Comparison of ENCODE assay signal across 31 cellular contexts in the genomic region with DNA sequence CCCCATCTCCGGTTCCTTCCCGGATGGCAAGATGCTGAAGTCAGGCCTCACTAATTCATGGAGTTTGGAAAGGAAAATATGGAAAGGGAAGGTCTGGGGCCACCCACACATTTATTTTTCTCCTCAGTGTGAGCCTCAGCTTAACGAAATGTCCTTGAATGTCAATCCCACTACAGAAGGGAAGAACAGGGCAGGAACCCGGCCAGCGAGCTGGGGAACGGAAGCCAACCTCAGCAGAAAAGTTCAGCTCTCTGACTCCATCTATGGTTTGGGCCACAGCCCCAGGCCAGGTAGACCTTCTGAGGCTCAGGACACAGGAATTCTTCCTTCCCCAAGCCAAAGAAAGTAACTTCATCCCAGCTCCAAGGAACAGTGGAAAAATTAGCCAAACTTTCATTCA. TPM values are rescaled to one million over a fixed set of nuclear protein-coding genes. Genes with fewer than 3 reads are reported as not detected.
DNase-seq lines count a peak whose midpoint lies in the region; ATAC-seq, FAIRE-seq and TF ChIP-seq lines count a peak whose summit lies in the region.
"Had no signal": no experiment of that assay in that cellular context is flagged by ENCODE, and none has a peak within 500 bp of the region (broad histone marks: within the 10 kb centered on the region; RNA-seq: fewer than 3 reads in every experiment).

No MANE protein-coding gene starts in this region.

- CTCF ChIA-PET in A549 (lab: Yijun Ruan, JAX), result interaction anchor here (0.7 to 14.1 kb wide), 12 partner anchors 10 to 167 kb away, joined by 3 to 490 read pairs (median 4); partner anchors contain the start of gene POP4

- H3K27me3 Mint-ChIP-seq in activated CD4-positive, alpha-beta T cell treated with anti-CD3 and anti-CD28 coated beads, Interleukin-2, amount 10 ng/mL, durations not matched to agents 24 days and 14 days, result no peaks in the 10 kb centered on the region
- no peaks in the 10 kb centered on the region for H3K27me3 Mint-ChIP-seq in activated naive CD8-positive, alpha-beta T cell treated with anti-CD3 and anti-CD28 coated beads, Interleukin-2, amount 50 U/mL, for 24 hours
- H3K27me3 Mint-ChIP-seq in osteocyte (ENCODE audit: unreplicated experiment), result no peaks in the 10 kb centered on the region
- H3K27me3 Mint-ChIP-seq: CD8-positive, alpha-beta memory T cell; natural killer cell treated with Interleukin-12 subunit alpha and Interleukin-12 subunit beta and Interleukin-15 and Interleukin-18, amount 100 ng/mL, for 72 hours; type B pancreatic cell had no signal

- H3K4ac ChIP-seq in neuronal stem cell (ENCODE audit: low read length), result no peak overlapping the region

- no peak for TF ChIP-seq POLR2A in A549 (IDR thresholded peaks at IDR 0.05; ENCODE audit: low read length)

- no peak for TF ChIP-seq RAD21 in A549 (conservative IDR thresholded peaks at IDR 0.05 in 1 of 2, IDR thresholded peaks at IDR 0.05 in 1 of 2)

- peak; percentile 18 for FAIRE-seq in A549 (lab: Jason Lieb, UNC)
- FAIRE-seq: bronchial epithelial cell, pancreas, RCC 7860 had no signal

- no peak overlapping the region for H3K27ac ChIP-seq in A549
- no peak overlapping the region for H3K27ac ChIP-seq in neuronal stem cell (replicated peaks; ENCODE audit: low read length)
- H3K27ac ChIP-seq: esophagus muscularis mucosa, left lung, pancreas, SJSA1 had no signal

- TF ChIP-seq CTCF in A549 (IDR thresholded peaks at IDR 0.05), result no peak
- no peak for TF ChIP-seq CTCF in osteocyte (IDR thresholded peaks at IDR 0.05)

- no peak overlapping the region for H4K91ac ChIP-seq in neuronal stem cell (ENCODE audit: low read depth, low read length, poor library complexity)

- H3K4me3 ChIP-seq in A549, result no peak overlapping the region
- no peak overlapping the region for H3K4me3 ChIP-seq in neuronal stem cell (ENCODE audit: low read length in 2 of 2)
- H3K4me3 ChIP-seq: coronary artery, esophagus muscularis mucosa, left lung, pancreas, SJSA1 had no signal

- H3K4me1 Mint-ChIP-seq in activated CD4-positive, alpha-beta T cell treated with anti-CD3 and anti-CD28 coated beads, Interleukin-2, amount 10 ng/mL, durations not matched to agents 24 days and 14 days, result peaks cover 62% of the 10 kb centered on the region
- H3K4me1 Mint-ChIP-seq in activated naive CD8-positive, alpha-beta T cell treated with anti-CD3 and anti-CD28 coated beads, Interleukin-2, amount 50 U/mL, for 24 hours, result peaks cover 78% of the 10 kb centered on the region
- H3K4me1 Mint-ChIP-seq in osteocyte (ENCODE audit: unreplicated experiment), result peaks cover 6% of the 10 kb centered on the region

- peaks cover 2% of the 10 kb centered on the region for H3K79me1 ChIP-seq in neuronal stem cell (ENCODE audit: low read depth, low read length)

- H3K36me3 ChIP-seq in neuronal stem cell (replicated peaks in 1 of 2; ENCODE audit: control insufficient read depth in 2 of 2, insufficient read depth in 2 of 2, low read length in 2 of 2), result peaks cover 17 to 50% of the 10 kb centered on the region in 2 donors

- 90% methylated on average over 6 of the region's 6 CpGs for WGBS in A549 (ENCODE audit: missing lambda C conversion rate)
- no CpG with 5 or more reads among the region's 6 CpGs for WGBS in neuronal stem cell (ENCODE audit: extremely low coverage in 2 of 2, insufficient read length in 2 of 2, insufficient replicate concordance in 1 of 2), 2 donors

- DNase-seq in activated CD4-positive, alpha-beta T cell treated with anti-CD3 and anti-CD28 coated beads, Interleukin-2, amount 10 ng/mL, durations not matched to agents 24 days and 14 days, result no peak
- no peak for DNase-seq in activated CD4-positive, alpha-beta T cell treated with anti-CD3 and anti-CD28 coated beads, Interleukin-2, amount 50 U/mL, for 1 hour
- DNase-seq in A549 (ENCODE audit: low read depth in 1 of 2, low spot score in 1 of 2), result no peak
- DNase-seq in activated naive CD8-positive, alpha-beta T cell treated with anti-CD3 and anti-CD28 coated beads, Interleukin-2, amount 50 U/mL, for 24 hours, result no peak
- DNase-seq in neuronal stem cell (ENCODE audit: low spot score), result no peak
- DNase-seq in osteocyte (ENCODE audit: extremely low spot score, unreplicated experiment), result no peak
- DNase-seq in activated effector memory CD4-positive, alpha-beta T cell treated with anti-CD3 and anti-CD28 coated beads, Interleukin-2, amount 50 U/mL, for 16 hours, result no peak
- DNase-seq: 8988T; activated T-cell treated with anti-CD3 and anti-CD28 coated beads for 4 hours; amniotic stem cell; CD8-positive, alpha-beta memory T cell; endodermal cell; foreskin melanocyte; immature natural killer cell; IMR-90; NCI-H1092; NCI-H2029; NCI-H2227 treated with DMSO at 0.1 percent for 48 hours; NCI-H69; pancreas; right cardiac atrium; stimulated activated CD4-positive, alpha-beta T cell treated with anti-CD3 and anti-CD28 coated beads, Interleukin-12 subunit alpha, Interleukin-12 subunit beta, amount 100 ng/mL, for 4 hours had no signal

- H2BK120ac ChIP-seq in neuronal stem cell (ENCODE audit: low read depth, low read length), result no peak overlapping the region

- intact Hi-C loops in activated CD4-positive, alpha-beta T cell treated with anti-CD3 and anti-CD28 coated beads, Interleukin-2, amount 10 ng/mL, durations not matched to agents 24 days and 14 days (cut with micrococcal nuclease), result no loop called here

- H3K9me3 ChIP-seq in A549 (no peaks in the 10 kb centered on the region), neuronal stem cell (replicated peaks in 1 of 2; ENCODE audit: control insufficient read depth in 2 of 2, insufficient read depth in 1 of 2, low read depth in 1 of 2, low read length in 2 of 2) (no peaks in the 10 kb centered on the region)
- H3K9me3 ChIP-seq: esophagus muscularis mucosa, left lung, pancreas, SJSA1 had no signal

- no peak overlapping the region for H3K4me3 Mint-ChIP-seq in activated CD4-positive, alpha-beta T cell treated with anti-CD3 and anti-CD28 coated beads, Interleukin-2, amount 10 ng/mL, durations not matched to agents 24 days and 14 days
- no peak overlapping the region for H3K4me3 Mint-ChIP-seq in activated naive CD8-positive, alpha-beta T cell treated with anti-CD3 and anti-CD28 coated beads, Interleukin-2, amount 50 U/mL, for 24 hours
- H3K4me3 Mint-ChIP-seq in osteocyte (ENCODE audit: unreplicated experiment), result no peak overlapping the region
- H3K4me3 Mint-ChIP-seq: CD8-positive, alpha-beta memory T cell; endodermal cell; immature natural killer cell; natural killer cell treated with Interleukin-12 subunit alpha and Interleukin-12 subunit beta and Interleukin-15 and Interleukin-18, amount 100 ng/mL, for 72 hours; type B pancreatic cell had no signal

- H3K23ac ChIP-seq in neuronal stem cell (ENCODE audit: low read depth, low read length, poor library complexity), result no peak overlapping the region

- H4K8ac ChIP-seq in neuronal stem cell (ENCODE audit: low read depth, low read length), result peak overlapping the region; percentile 23

- H2AFZ ChIP-seq in neuronal stem cell (ENCODE audit: low read length), result no peak overlapping the region

- H2BK5ac ChIP-seq in neuronal stem cell (ENCODE audit: low read length), result no peak overlapping the region

- no peak overlapping the region for H3K9ac ChIP-seq in neuronal stem cell (ENCODE audit: low read depth, low read length, poor library complexity)

- H2BK15ac ChIP-seq in neuronal stem cell (ENCODE audit: low read length), result no peak overlapping the region

- H3K36me3 Mint-ChIP-seq in activated CD4-positive, alpha-beta T cell treated with anti-CD3 and anti-CD28 coated beads, Interleukin-2, amount 10 ng/mL, durations not matched to agents 24 days and 14 days (ENCODE audit: low read depth), result peaks cover 53% of the 10 kb centered on the region
- H3K36me3 Mint-ChIP-seq in activated naive CD8-positive, alpha-beta T cell treated with anti-CD3 and anti-CD28 coated beads, Interleukin-2, amount 50 U/mL, for 24 hours (ENCODE audit: low read depth), result peaks cover 34% of the 10 kb centered on the region
- H3K36me3 Mint-ChIP-seq in osteocyte (ENCODE audit: unreplicated experiment), result peaks cover 10% of the 10 kb centered on the region
- H3K36me3 Mint-ChIP-seq: type B pancreatic cell had no signal

- TF ChIP-seq EP300 in A549 (IDR thresholded peaks at IDR 0.05), result no peak

- H3K4me2 ChIP-seq in A549 (no peak overlapping the region), neuronal stem cell (ENCODE audit: insufficient read depth, low read length, poor library complexity, severe bottlenecking) (no peak overlapping the region)

- ATAC-seq in A549 (no peak), GM19463 (IDR thresholded peaks at IDR 0.05; ENCODE audit: unreplicated experiment) (no peak)
- no peak for ATAC-seq in activated naive CD8-positive, alpha-beta T cell treated with anti-CD3 and anti-CD28 coated beads, Interleukin-2, amount 50 U/mL, for 24 hours
- ATAC-seq: left lung; natural killer cell treated with Interleukin-12 subunit alpha and Interleukin-12 subunit beta and Interleukin-15 and Interleukin-18, amount 100 ng/mL, for 72 hours; pancreas; right cardiac atrium had no signal

- POLR2A ChIA-PET in A549 (lab: Yijun Ruan, JAX), result interaction anchor here (1.7 kb wide), 1 partner anchor 9 kb away, joined by 6 read pairs; the partner anchor contains the start of gene C19orf12

- no peak overlapping the region for H3K14ac ChIP-seq in neuronal stem cell (ENCODE audit: low read length)

- H3K4me1 ChIP-seq in A549, result no peaks in the 10 kb centered on the region
- H3K4me1 ChIP-seq in neuronal stem cell (ENCODE audit: control insufficient read depth in 2 of 2, insufficient read depth in 1 of 2, low read depth in 1 of 2, low read length in 2 of 2), result no peaks in the 10 kb centered on the region
- H3K4me1 ChIP-seq: pancreas, SJSA1 had no signal

- H3K27me3 ChIP-seq in neuronal stem cell (ENCODE audit: control insufficient read depth in 3 of 3, insufficient read depth in 3 of 3, low read depth in 1 of 3, low read length in 3 of 3), result no peaks in the 10 kb centered on the region
- H3K27me3 ChIP-seq: esophagus muscularis mucosa, left lung, pancreas, SJSA1 had no signal

- H3K18ac ChIP-seq in neuronal stem cell (ENCODE audit: low read length), result no peak overlapping the region

- no peak overlapping the region for H2AK5ac ChIP-seq in neuronal stem cell (ENCODE audit: low read depth, low read length)

- H3K27ac Mint-ChIP-seq in activated CD4-positive, alpha-beta T cell treated with anti-CD3 and anti-CD28 coated beads, Interleukin-2, amount 10 ng/mL, durations not matched to agents 24 days and 14 days, result peak overlapping the region; percentile 97
- H3K27ac Mint-ChIP-seq in activated naive CD8-positive, alpha-beta T cell treated with anti-CD3 and anti-CD28 coated beads, Interleukin-2, amount 50 U/mL, for 24 hours, result peak overlapping the region; percentile 93
- no peak overlapping the region for H3K27ac Mint-ChIP-seq in osteocyte (ENCODE audit: unreplicated experiment)
- H3K27ac Mint-ChIP-seq: endodermal cell, type B pancreatic cell had no signal

- H2BK12ac ChIP-seq in neuronal stem cell (ENCODE audit: low read length), result no peak overlapping the region

- no peaks in the 10 kb centered on the region for H3K9me3 Mint-ChIP-seq in activated CD4-positive, alpha-beta T cell treated with anti-CD3 and anti-CD28 coated beads, Interleukin-2, amount 10 ng/mL, durations not matched to agents 24 days and 14 days
- no peaks in the 10 kb centered on the region for H3K9me3 Mint-ChIP-seq in activated naive CD8-positive, alpha-beta T cell treated with anti-CD3 and anti-CD28 coated beads, Interleukin-2, amount 50 U/mL, for 24 hours
- no peaks in the 10 kb centered on the region for H3K9me3 Mint-ChIP-seq in osteocyte (ENCODE audit: unreplicated experiment)
- H3K9me3 Mint-ChIP-seq: CD8-positive, alpha-beta memory T cell; endodermal cell; immature natural killer cell; natural killer cell treated with Interleukin-12 subunit alpha and Interleukin-12 subunit beta and Interleukin-15 and Interleukin-18, amount 100 ng/mL, for 72 hours; type B pancreatic cell had no signal

RNA-seq across cellular contexts. Expression of gene C19orf12, which starts 8.4 kb away (rescaled TPM):
- total RNA-seq in activated CD4-positive, alpha-beta T cell treated with anti-CD3 and anti-CD28 coated beads, Interleukin-2, amount 10 ng/mL, durations not matched to agents 24 days and 14 days, result 41.4 and 41.6 TPM in 2 replicates
- 33.6 and 34.3 TPM in 2 replicates for polyA plus RNA-seq in A549 (2011; rRNA removed)
- polyA plus RNA-seq in A549 (2012; cell fraction: cytosol; rRNA removed), result 30.8 and 40.5 TPM in 2 replicates
- polyA plus RNA-seq in A549 (2012; cell fraction: nucleus; rRNA removed), result 35.7 and 36.4 TPM in 2 replicates
- 35.2 to 36.1 TPM (median 35.2 TPM) in 3 replicates for polyA plus RNA-seq in A549 (2017; fragmentation: RNase III; extraction: RNeasy Plus Mini Kit Qiagen cat#74134 plus additional on column Dnase treatment)
- 11.6 and 15.1 TPM in 2 replicates for polyA minus RNA-seq in A549 (2011; rRNA and poly(A)+ RNA removed)
- 20.8 TPM for polyA plus RNA-seq in neuronal stem cell (2013, experiment 1 of 2)
- 20.7 TPM for polyA plus RNA-seq in neuronal stem cell (2013, experiment 2 of 2)
- 40.0 and 42.7 TPM in 2 replicates for total RNA-seq in osteocyte

RNA-seq across cellular contexts. Expression of gene PLEKHF1, which starts 41.4 kb away (rescaled TPM):
- total RNA-seq in activated CD4-positive, alpha-beta T cell treated with anti-CD3 and anti-CD28 coated beads, Interleukin-2, amount 10 ng/mL, durations not matched to agents 24 days and 14 days, result 24.0 and 26.7 TPM in 2 replicates
- polyA plus RNA-seq in A549 (2011; rRNA removed), result 2.1 and 2.3 TPM in 2 replicates
- polyA plus RNA-seq in A549 (2012; cell fraction: cytosol; rRNA removed), result 7.1 and 8.7 TPM in 2 replicates
- 9.8 and 13.2 TPM in 2 replicates for polyA plus RNA-seq in A549 (2012; cell fraction: nucleus; rRNA removed)
- 4.1 to 4.4 TPM (median 4.2 TPM) in 3 replicates for polyA plus RNA-seq in A549 (2017; fragmentation: RNase III; extraction: RNeasy Plus Mini Kit Qiagen cat#74134 plus additional on column Dnase treatment)
- 3.3 and 3.4 TPM in 2 replicates for polyA minus RNA-seq in A549 (2011; rRNA and poly(A)+ RNA removed)
- 1.0 TPM for polyA plus RNA-seq in neuronal stem cell (2013, experiment 1 of 2)
- polyA plus RNA-seq in neuronal stem cell (2013, experiment 2 of 2), result 0.96 TPM
- 27.3 and 36.1 TPM in 2 replicates for total RNA-seq in osteocyte
